8 cellular contexts compared by ENCODE assay signal in the genomic region with DNA sequence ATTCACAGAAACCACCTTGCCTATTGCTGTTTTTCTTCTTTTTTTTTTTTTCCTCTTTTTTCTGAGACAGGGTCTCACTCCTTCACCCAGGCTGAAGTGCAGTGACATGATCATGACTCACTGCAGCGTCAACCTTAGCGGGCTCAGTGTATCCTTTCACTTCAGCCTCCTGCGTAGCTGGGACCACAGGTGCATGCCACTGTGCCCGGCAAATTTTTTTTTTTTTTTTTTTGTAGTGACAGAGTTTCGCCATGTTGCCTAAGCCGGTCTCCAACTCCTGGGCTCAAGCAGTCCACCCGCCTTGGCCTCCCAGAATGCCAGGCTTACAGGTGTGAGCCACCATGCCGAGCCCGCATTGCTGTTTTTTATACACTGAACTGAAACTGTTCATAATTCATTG. TPM values are rescaled to one million over a fixed set of nuclear protein-coding genes. Genes with fewer than 3 reads are reported as not detected.
DNase-seq lines count a peak whose midpoint lies in the region; ATAC-seq and TF ChIP-seq lines count a peak whose summit lies in the region.
"Had no signal": no experiment of that assay in that cellular context is flagged by ENCODE, and none has a peak within 500 bp of the region (broad histone marks: within the 10 kb centered on the region; RNA-seq: fewer than 3 reads in every experiment).

No MANE protein-coding gene starts in this region.

- peak overlapping the region; percentile 77 for H3K27ac Mint-ChIP-seq in T-helper 2 cell treated with Interferon-gamma antibody and Interleukin-4, amounts not matched to agents 5 μg/mL and 100 μg/mL, for 36 hours
- H3K27ac Mint-ChIP-seq in chondrocyte (ENCODE audit: unreplicated experiment) = peak overlapping the region; percentile 74

- peaks cover 82% of the 10 kb centered on the region for H3K4me1 ChIP-seq in body of pancreas
- no peaks in the 10 kb centered on the region for H3K4me1 ChIP-seq in SJCRH30

- ATAC-seq in HG02759 (IDR thresholded peaks at IDR 0.05; ENCODE audit: unreplicated experiment) (peak; percentile 75), body of pancreas (no peak)
- peak; percentile 89 for ATAC-seq in stimulated activated naive CD8-positive, alpha-beta T cell treated with anti-CD3 and anti-CD28 coated beads, Interleukin-15, Interleukin-2, amounts not matched to agents 100 U/mL and 50 U/mL, for 24 hours

- no peak for TF ChIP-seq CTCF in chondrocyte (IDR thresholded peaks at IDR 0.05)
- TF ChIP-seq CTCF in body of pancreas (IDR thresholded peaks at IDR 0.05) = no peak

- H3K4me3 ChIP-seq in body of pancreas (no peak overlapping the region), SJCRH30 (no peak overlapping the region)
- H3K4me3 ChIP-seq: right lobe of liver had no signal

- H3K27me3 ChIP-seq in body of pancreas (no peaks in the 10 kb centered on the region), SJCRH30 (no peaks in the 10 kb centered on the region)
- H3K27me3 ChIP-seq: right lobe of liver had no signal

- no peaks in the 10 kb centered on the region for H3K9me3 Mint-ChIP-seq in T-helper 2 cell treated with Interferon-gamma antibody and Interleukin-4, amounts not matched to agents 5 μg/mL and 100 μg/mL, for 36 hours
- H3K9me3 Mint-ChIP-seq in chondrocyte (ENCODE audit: low read depth) = no peaks in the 10 kb centered on the region

- 85 to 90% methylated on average over 9 of the region's 9 CpGs for WGBS in body of pancreas, 2 donors

- H3K4me1 Mint-ChIP-seq in T-helper 2 cell treated with Interferon-gamma antibody and Interleukin-4, amounts not matched to agents 5 μg/mL and 100 μg/mL, for 36 hours (ENCODE audit: low read depth) = peaks cover 70% of the 10 kb centered on the region
- H3K4me1 Mint-ChIP-seq in chondrocyte (ENCODE audit: low read depth) = peaks cover 77% of the 10 kb centered on the region

- H3K36me3 ChIP-seq in body of pancreas (replicated peaks in 1 of 2; ENCODE audit: insufficient read depth in 1 of 2, low read depth in 2 of 2) (no peaks in the 10 kb centered on the region), SJCRH30 (no peaks in the 10 kb centered on the region)
- H3K36me3 ChIP-seq: right lobe of liver had no signal

- TF ChIP-seq POLR2A in body of pancreas (IDR thresholded peaks at IDR 0.05) = no peak

- peak; percentile 48 for DNase-seq in T-helper 2 cell treated with Interferon-gamma antibody and Interleukin-4, amounts not matched to agents 5 μg/mL and 100 μg/mL, for 36 hours (ENCODE audit: low spot score)
- DNase-seq in chondrocyte (ENCODE audit: low spot score) (no peak), body of pancreas (no peak), SJCRH30 (no peak), NAMALWA (ENCODE audit: low spot score) (no peak)
- peak; percentile 49 for DNase-seq in stimulated activated naive CD8-positive, alpha-beta T cell treated with anti-CD3 and anti-CD28 coated beads, Interleukin-15, Interleukin-2, amounts not matched to agents 100 U/mL and 50 U/mL, for 24 hours
- DNase-seq: right lobe of liver had no signal

- intact Hi-C loops in body of pancreas (cut with DNase I) = no loop called here

- H3K27me3 Mint-ChIP-seq in T-helper 2 cell treated with Interferon-gamma antibody and Interleukin-4, amounts not matched to agents 5 μg/mL and 100 μg/mL, for 36 hours (ENCODE audit: low read depth) = no peaks in the 10 kb centered on the region
- no peaks in the 10 kb centered on the region for H3K27me3 Mint-ChIP-seq in chondrocyte (ENCODE audit: low read depth)

- peaks cover 13% of the 10 kb centered on the region for H3K36me3 Mint-ChIP-seq in T-helper 2 cell treated with Interferon-gamma antibody and Interleukin-4, amounts not matched to agents 5 μg/mL and 100 μg/mL, for 36 hours (ENCODE audit: low read depth)
- H3K36me3 Mint-ChIP-seq in chondrocyte (ENCODE audit: low read depth) = no peaks in the 10 kb centered on the region

- H3K9me3 ChIP-seq in body of pancreas = no peaks in the 10 kb centered on the region
- H3K9me3 ChIP-seq in SJCRH30 (replicated peaks) = no peaks in the 10 kb centered on the region
- H3K9me3 ChIP-seq: right lobe of liver had no signal

- H3K27ac ChIP-seq in body of pancreas = peak overlapping the region in 1 of 4 donors; percentile 1
- H3K27ac ChIP-seq in SJCRH30 = no peak overlapping the region
- H3K27ac ChIP-seq: right lobe of liver had no signal

- H3K4me3 Mint-ChIP-seq in T-helper 2 cell treated with Interferon-gamma antibody and Interleukin-4, amounts not matched to agents 5 μg/mL and 100 μg/mL, for 36 hours = peak overlapping the region; percentile 76
- H3K4me3 Mint-ChIP-seq in chondrocyte (ENCODE audit: unreplicated experiment) = no peak overlapping the region

RNA-seq across cellular contexts. Expression of gene MAP3K1, which starts 13.8 kb away (rescaled TPM):
- total RNA-seq in chondrocyte = 14.2 to 14.8 TPM (median 14.6 TPM) in 3 replicates
- total RNA-seq in body of pancreas = 10 to 100 TPM; 21.4 to 22.6 TPM
- 11.3 and 11.4 TPM in 2 replicates for total RNA-seq in SJCRH30 (2014; rRNA removed; shearing (Covaris generic))

Comparison
In these comparisons a context has a peak if more than half of its experiments do, and no peak if none do; other contexts are left out.
1. DNase-seq: peak in T-helper 2 cell treated with Interferon-gamma antibody and Interleukin-4, amounts not matched to agents 5 μg/mL and 100 μg/mL, for 36 hours (single experiment) and stimulated activated naive CD8-positive, alpha-beta T cell treated with anti-CD3 and anti-CD28 coated beads, Interleukin-15, Interleukin-2, amounts not matched to agents 100 U/mL and 50 U/mL, for 24 hours (single experiment); none in chondrocyte (single experiment), body of pancreas (0 of 4), SJCRH30 (0 of 2) and NAMALWA (single experiment).